18 cellular contexts compared by ENCODE assay signal in the genomic region with DNA sequence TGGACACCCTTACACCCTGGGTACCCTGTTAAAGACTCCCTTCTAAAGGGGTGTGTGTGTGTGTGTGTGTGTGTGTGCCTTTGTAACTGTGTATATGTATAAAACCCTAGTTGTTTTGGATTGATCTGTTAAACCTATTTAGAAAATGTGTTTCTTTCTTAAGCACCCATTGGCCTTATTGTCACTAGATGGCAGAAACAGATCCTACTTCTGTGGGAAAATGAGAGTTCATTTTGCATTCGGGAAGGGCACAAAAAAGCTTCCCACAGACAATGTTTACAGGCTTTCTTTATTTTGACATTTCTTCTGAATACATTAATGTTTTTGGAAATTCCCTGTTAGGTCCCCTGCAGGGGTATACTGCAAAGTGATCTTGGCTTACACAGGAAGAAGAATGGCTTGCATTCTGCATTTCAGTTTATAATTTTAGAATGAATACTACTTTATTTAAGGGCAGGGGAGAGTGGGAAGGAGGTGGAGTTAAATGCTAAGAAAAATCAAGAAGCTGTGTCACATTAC.
DNase-seq lines count a peak whose midpoint lies in the region; ATAC-seq and TF ChIP-seq lines count a peak whose summit lies in the region.
"Had no signal": no experiment of that assay in that cellular context is flagged by ENCODE, and none has a peak within 500 bp of the region (broad histone marks: within the 10 kb centered on the region; RNA-seq: fewer than 3 reads in every experiment).

No MANE protein-coding gene starts in this region.

- H3K4me3 ChIP-seq in BJ (ENCODE audit: low read depth, low read length) (no peak overlapping the region), HEK293 (ENCODE audit: low read depth, low read length) (no peak overlapping the region), SK-N-MC (peak overlapping the region; percentile 70)
- H3K4me3 ChIP-seq in naive thymus-derived CD4-positive, alpha-beta T cell (ENCODE audit: low read length): no peak overlapping the region
- H3K4me3 ChIP-seq: lower lobe of right lung, prostate gland, vagina had no signal

- no peaks in the 10 kb centered on the region for H3K27me3 Mint-ChIP-seq in naive thymus-derived CD4-positive, alpha-beta T cell
- H3K27me3 Mint-ChIP-seq: activated CD4-positive, alpha-beta memory T cell treated with anti-CD3 and anti-CD28 coated beads, Interleukin-2, amount 10 ng/mL, durations not matched to agents 7 days and 5 days; activated T-cell treated with anti-CD3 and anti-CD28 coated beads, Interleukin-2, amount 50 U/mL, for 24 hours had no signal

- no peaks in the 10 kb centered on the region for H3K4me1 ChIP-seq in HEK293 (ENCODE audit: control insufficient read depth, insufficient read depth, low read length)
- no peaks in the 10 kb centered on the region for H3K4me1 ChIP-seq in naive thymus-derived CD4-positive, alpha-beta T cell (ENCODE audit: control insufficient read depth in 2 of 2, insufficient read depth in 2 of 2, low read length in 2 of 2)
- H3K4me1 ChIP-seq: lower lobe of right lung, prostate gland, vagina had no signal

- CTCF ChIA-PET in BJ (lab: Yijun Ruan, JAX) (no interaction called here), HEK293 (lab: Yijun Ruan, JAX) (no interaction called here)
- CTCF ChIA-PET in naive thymus-derived CD4-positive, alpha-beta T cell (lab: Charles Lee): no interaction called here

- H3K27me3 ChIP-seq in BJ (ENCODE audit: control insufficient read depth, insufficient read depth, low read length): no peaks in the 10 kb centered on the region
- H3K27me3 ChIP-seq in naive thymus-derived CD4-positive, alpha-beta T cell (ENCODE audit: control insufficient read depth in 2 of 2, insufficient read depth in 2 of 2, low read length in 2 of 2): no peaks in the 10 kb centered on the region
- H3K27me3 ChIP-seq: vagina had no signal

- no peak for ATAC-seq in HG02981 (IDR thresholded peaks at IDR 0.05; ENCODE audit: unreplicated experiment)
- ATAC-seq in naive thymus-derived CD4-positive, alpha-beta T cell: no peak
- ATAC-seq: lower lobe of right lung had no signal

- no peaks in the 10 kb centered on the region for H3K4me1 Mint-ChIP-seq in naive thymus-derived CD4-positive, alpha-beta T cell
- H3K4me1 Mint-ChIP-seq: activated CD4-positive, alpha-beta memory T cell treated with anti-CD3 and anti-CD28 coated beads, Interleukin-2, amount 10 ng/mL, durations not matched to agents 7 days and 5 days had no signal

- POLR2A ChIA-PET in BJ (lab: Charles Lee): no interaction called here
- POLR2A ChIA-PET in HEK293 (lab: Yijun Ruan, JAX): no interaction called here
- POLR2A ChIA-PET in naive thymus-derived CD4-positive, alpha-beta T cell (lab: Charles Lee): no interaction called here

- no peaks in the 10 kb centered on the region for H3K36me3 Mint-ChIP-seq in naive thymus-derived CD4-positive, alpha-beta T cell

- H3K9me3 Mint-ChIP-seq in naive thymus-derived CD4-positive, alpha-beta T cell: peaks cover 0 to 10% (median 5%) of the 10 kb centered on the region in 11 donors

- 0 out of 2 replicates have a peak, but pooled peaks have one; percentile 9 for TF ChIP-seq CTCF in BJ (IDR thresholded peaks at IDR 0.05; ENCODE audit: insufficient read depth, low read depth, low read length)
- no peak for TF ChIP-seq CTCF in HEK293 (tag by site-specific recombination; IDR thresholded peaks at IDR 0.05)

- peak overlapping the region; percentile 69 for H3K9ac ChIP-seq in SK-N-MC (ENCODE audit: insufficient read length)

- H3K4me3 Mint-ChIP-seq in naive thymus-derived CD4-positive, alpha-beta T cell: no peak overlapping the region
- H3K4me3 Mint-ChIP-seq: activated CD4-positive, alpha-beta memory T cell treated with anti-CD3 and anti-CD28 coated beads, Interleukin-2, amount 10 ng/mL, durations not matched to agents 7 days and 5 days; activated naive CD4-positive, alpha-beta T cell treated with anti-CD3 and anti-CD28 coated beads for 36 hours; activated T-cell treated with anti-CD3 and anti-CD28 coated beads, Interleukin-2, amount 50 U/mL, for 24 hours had no signal

- intact Hi-C loops in naive thymus-derived CD4-positive, alpha-beta T cell (cut with micrococcal nuclease): no loop called here

- H3K9me3 ChIP-seq in HEK293 (ENCODE audit: control insufficient read depth, insufficient read depth, low read depth, low read length): no peaks in the 10 kb centered on the region
- no peaks in the 10 kb centered on the region for H3K9me3 ChIP-seq in SK-N-MC (ENCODE audit: low read depth, low read length)
- H3K9me3 ChIP-seq in naive thymus-derived CD4-positive, alpha-beta T cell (ENCODE audit: control insufficient read depth in 2 of 3, low read length in 3 of 3): no peaks in the 10 kb centered on the region
- H3K9me3 ChIP-seq: lower lobe of right lung, prostate gland, vagina had no signal

- H3K27ac Mint-ChIP-seq in naive thymus-derived CD4-positive, alpha-beta T cell: no peak overlapping the region
- H3K27ac Mint-ChIP-seq: activated CD4-positive, alpha-beta memory T cell treated with anti-CD3 and anti-CD28 coated beads, Interleukin-2, amount 10 ng/mL, durations not matched to agents 7 days and 5 days; activated naive CD4-positive, alpha-beta T cell treated with anti-CD3 and anti-CD28 coated beads for 36 hours; activated T-cell treated with anti-CD3 and anti-CD28 coated beads, Interleukin-2, amount 50 U/mL, for 24 hours had no signal

- no peak overlapping the region for H3K27ac ChIP-seq in HEK293 (ENCODE audit: extremely low read depth, low read depth, low read length)
- peak overlapping the region; percentile 97 for H3K27ac ChIP-seq in SK-N-MC
- no peak overlapping the region for H3K27ac ChIP-seq in naive thymus-derived CD4-positive, alpha-beta T cell (ENCODE audit: low read depth, low read length)
- H3K27ac ChIP-seq: lower lobe of right lung, prostate gland, RWPE1, vagina had no signal

- DNase-seq in BJ (ENCODE audit: low read depth): no peak
- DNase-seq in SK-N-MC (ENCODE audit: low read depth, low spot score): peak; percentile 78
- peak; percentile 8 for DNase-seq in medulla oblongata (ENCODE audit: extremely low spot score)
- DNase-seq in HUDEP-2 (lab: John Stamatoyannopoulos, UW; ENCODE audit: unreplicated experiment in 76 of 76): no peak
- DNase-seq in naive thymus-derived CD4-positive, alpha-beta T cell: no peak
- no peak for DNase-seq in H4 (ENCODE audit: low spot score)
- DNase-seq: activated CD4-positive, alpha-beta memory T cell treated with anti-CD3 and anti-CD28 coated beads, Interleukin-2, amount 10 ng/mL, durations not matched to agents 7 days and 5 days; activated naive CD4-positive, alpha-beta T cell treated with anti-CD3 and anti-CD28 coated beads for 36 hours; activated T-cell treated with anti-CD3 and anti-CD28 coated beads, Interleukin-2, amount 50 U/mL, for 24 hours; anterior cingulate cortex; lower lobe of right lung; NCI-H2171; T-helper 1 cell had no signal

- H3K36me3 ChIP-seq in BJ (ENCODE audit: control insufficient read depth, insufficient read depth, low read length): no peaks in the 10 kb centered on the region
- no peaks in the 10 kb centered on the region for H3K36me3 ChIP-seq in HEK293 (ENCODE audit: control insufficient read depth in 2 of 2, insufficient read depth in 1 of 2, low read length in 2 of 2)
- no peaks in the 10 kb centered on the region for H3K36me3 ChIP-seq in SK-N-MC (ENCODE audit: insufficient read depth, low read length)
- H3K36me3 ChIP-seq in naive thymus-derived CD4-positive, alpha-beta T cell (ENCODE audit: control insufficient read depth in 2 of 3, insufficient read depth in 3 of 3, low read length in 3 of 3): no peaks in the 10 kb centered on the region
- H3K36me3 ChIP-seq: lower lobe of right lung, prostate gland, vagina had no signal

TF ChIP-seq in HEK293, 187 proteins besides CTCF, POLR2A, EP300 and RAD21:
- TF ChIP-seq ZNF654 (tag by site-specific recombination; IDR thresholded peaks at IDR 0.05; ENCODE audit: low read depth) (peak; percentile 31), SALL2 (tag by site-specific recombination; IDR thresholded peaks at IDR 0.05; ENCODE audit: borderline replicate concordance) (no peak), ZSCAN16 (tag by site-specific recombination; IDR thresholded peaks at IDR 0.05) (no peak), ZNF214 (tag by site-specific recombination; IDR thresholded peaks at IDR 0.05; ENCODE audit: borderline replicate concordance) (no peak)

Comparison
In these comparisons a context has a peak if more than half of its experiments do, and no peak if none do; other contexts are left out.
1. DNase-seq: peak in SK-N-MC (single experiment) and medulla oblongata (single experiment); none in BJ (single experiment), HUDEP-2 (0 of 76), naive thymus-derived CD4-positive, alpha-beta T cell (0 of 9) and H4 (single experiment).